Comparison of ENCODE assay signal across 34 cellular contexts in the genomic region with DNA sequence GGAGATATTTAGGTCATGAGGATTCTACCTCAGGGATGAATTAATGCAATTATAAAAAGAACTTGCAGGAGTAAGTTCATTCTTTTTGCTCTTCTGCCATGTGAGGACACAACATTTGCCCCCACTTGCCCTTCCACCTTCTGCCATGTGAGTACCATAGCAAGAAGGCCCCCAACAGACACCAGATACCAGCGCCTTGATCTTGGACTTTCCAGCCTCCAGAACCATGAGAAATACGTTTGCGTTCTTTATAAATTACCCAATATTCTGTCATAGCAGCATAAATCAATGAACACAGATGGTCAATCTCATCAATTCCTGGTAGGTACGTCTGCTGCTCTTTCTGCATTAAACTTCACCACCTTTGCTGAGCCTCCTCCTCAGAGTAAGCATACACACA.
"Had no signal": no experiment of that assay in that cellular context is flagged by ENCODE, and none has a peak within 500 bp of the region (broad histone marks: within the 10 kb centered on the region; RNA-seq: fewer than 3 reads in every experiment).

No MANE protein-coding gene starts in this region.

- DNase-seq: activated effector memory CD4-positive, alpha-beta T cell treated with anti-CD3 and anti-CD28 coated beads, Interleukin-2, amount 50 U/mL, for 16 hours; activated effector memory CD4-positive, alpha-beta T cell treated with Interleukin-2 at 50 U/mL for 16 hours; activated gamma-delta T cell; activated gamma-delta T cell treated with Interleukin-2 at 50 U/mL for 16 hours; activated naive CD4-positive, alpha-beta T cell; activated naive CD4-positive, alpha-beta T cell treated with anti-CD3 and anti-CD28 coated beads for 36 hours; activated naive CD4-positive, alpha-beta T cell treated with anti-CD3 and anti-CD28 coated beads, Interleukin-2, amount 10 ng/mL, durations not matched to agents 7 days and 5 days; activated naive CD4-positive, alpha-beta T cell treated with anti-CD3 and anti-CD28 coated beads, Interleukin-2, amount 50 U/mL, for 16 hours; activated naive CD4-positive, alpha-beta T cell treated with Interleukin-2 at 50 U/mL for 16 hours; activated naive CD8-positive, alpha-beta T cell treated with anti-CD3 and anti-CD28 coated beads for 36 hours; activated naive CD8-positive, alpha-beta T cell treated with anti-CD3 and anti-CD28 coated beads, Interleukin-2, amount 10 ng/mL, durations not matched to agents 7 days and 5 days; activated naive CD8-positive, alpha-beta T cell treated with anti-CD3 and anti-CD28 coated beads, Interleukin-2, amount 50 U/mL, for 24 hours; activated T-cell treated with anti-CD3 and anti-CD28 coated beads, Interleukin-2, amount 50 U/mL, for 1 hour; activated T-cell treated with anti-CD3 and anti-CD28 coated beads, Interleukin-2, amount 50 U/mL, for 24 hours; activated T-cell treated with anti-CD3 and anti-CD28 coated beads, Interleukin-2, amount 50 U/mL, for 4 hours; activated T-cell treated with anti-CD3 and anti-CD28 coated beads, Interleukin-2, amount 50 U/mL, for 48 hours; activated T-cell treated with anti-CD3 and anti-CD28 coated beads, Interleukin-2, amount 50 U/mL, for 72 hours; adrenal gland; amniotic stem cell; amygdala; anterior cingulate cortex; aorta; body of pancreas; brain microvascular endothelial cell; caudate nucleus; central memory CD4-positive, alpha-beta T cell; cerebellar nuclear complex had no signal

- H3K27me3 ChIP-seq: adrenal gland, ascending aorta, body of pancreas, brain microvascular endothelial cell, breast epithelium, cardiac muscle cell had no signal

- H3K27ac ChIP-seq: adrenal gland, ascending aorta, body of pancreas, brain microvascular endothelial cell, breast epithelium, cardiac muscle cell had no signal

- H3K4me1 ChIP-seq: breast epithelium had no signal

- H3K9me3 ChIP-seq: adrenal gland, ascending aorta, body of pancreas, breast epithelium had no signal

- H3K4me3 ChIP-seq: adrenal gland, ascending aorta, body of pancreas, breast epithelium, cardiac muscle cell had no signal

- FAIRE-seq: astrocyte, bronchial epithelial cell had no signal

- ATAC-seq: activated naive CD4-positive, alpha-beta T cell treated with anti-CD3 and anti-CD28 coated beads, Interleukin-2, amount 50 U/mL, for 72 hours; activated naive CD8-positive, alpha-beta T cell treated with anti-CD3 and anti-CD28 coated beads, Interleukin-2, amount 50 U/mL, for 24 hours; activated T-cell treated with anti-CD3 and anti-CD28 coated beads, Interleukin-2, amount 50 U/mL, for 4 hours; activated T-cell treated with anti-CD3 and anti-CD28 coated beads, Interleukin-2, amount 50 U/mL, for 72 hours; activated T-helper 17 cell treated with anti-CD3 and anti-CD28 coated beads, Interleukin-2, amount 50 U/mL, for 72 hours; body of pancreas had no signal

- H3K36me3 ChIP-seq: adrenal gland, ascending aorta, brain microvascular endothelial cell, breast epithelium, cardiac muscle cell had no signal
